ENCODE assay signal across 1 cellular context in genomic region chr21:32359719-32360260, GRCh38.
TF ChIP-seq lines count a peak whose summit lies in the region.

No MANE protein-coding gene starts in this region.

TF ChIP-seq in HCT116, 20 proteins besides CTCF, POLR2A, EP300 and RAD21 (continued from another document):
- TF ChIP-seq REST (IDR thresholded peaks at IDR 0.05; ENCODE audit: low read depth) (no peak), ELF1 (IDR thresholded peaks at IDR 0.05; ENCODE audit: borderline replicate concordance, low read depth) (no peak), CEBPB (IDR thresholded peaks at IDR 0.05; ENCODE audit: low read depth) (no peak), JUND (IDR thresholded peaks at IDR 0.05) (no peak)
